20 cellular contexts compared by ENCODE assay signal in genomic region chr2:200763422-200763821, GRCh38.
"Had no signal": no experiment of that assay in that cellular context is flagged by ENCODE, and none has a peak within 500 bp of the region (broad histone marks: within the 10 kb centered on the region; RNA-seq: fewer than 3 reads in every experiment).

No MANE protein-coding gene starts in this region.

- ATAC-seq: activated T-cell treated with anti-CD3 and anti-CD28 coated beads, Interleukin-2, amount 50 U/mL, for 4 hours; left ventricle myocardium superior; right cardiac atrium; stimulated activated effector memory CD8-positive, alpha-beta T cell treated with anti-CD3 and anti-CD28 coated beads, Interleukin-12 subunit alpha, Interleukin-12 subunit beta, amount 100 ng/mL, for 72 hours had no signal

- DNase-seq: activated CD4-positive, alpha-beta T cell treated with anti-CD3 and anti-CD28 coated beads, Interleukin-2, amount 50 U/mL, for 48 hours; activated CD8-positive, alpha-beta memory T cell treated with anti-CD3 and anti-CD28 coated beads, Interleukin-2, amount 50 U/mL, for 48 hours; activated naive CD4-positive, alpha-beta T cell treated with Interleukin-2 at 50 U/mL for 16 hours; activated naive CD8-positive, alpha-beta T cell treated with anti-CD3 and anti-CD28 coated beads for 36 hours; activated T-cell treated with anti-CD3 and anti-CD28 coated beads, Interleukin-2, amount 50 U/mL, for 4 hours; effector CD8-positive, alpha-beta T cell; immature natural killer cell; left ventricle myocardium superior; ovary; right cardiac atrium; stimulated activated CD4-positive, alpha-beta T cell treated with anti-CD3 and anti-CD28 coated beads, Interleukin-12 subunit alpha, Interleukin-12 subunit beta, amount 100 ng/mL, for 4 hours; stimulated activated CD4-positive, alpha-beta T cell treated with anti-CD3 and anti-CD28 coated beads, Interleukin-1b, Interleukin-23, amount 100 ng/mL, for 48 hours; stomach; T-helper 9 cell had no signal

- H3K9me3 ChIP-seq: neutrophil, ovary, prostate gland, stomach, suprapubic skin, tibial nerve had no signal

- H3K36me3 ChIP-seq: neutrophil, ovary, prostate gland, stomach, suprapubic skin, tibial nerve had no signal

- H3K4me2 ChIP-seq: hepatocyte had no signal

- H3K27me3 ChIP-seq: hepatocyte, neutrophil, ovary, stomach, tibial nerve had no signal

- H3K4me3 ChIP-seq: hepatocyte, ovary, prostate gland, stomach, suprapubic skin, tibial nerve had no signal

- H3K4me1 ChIP-seq: prostate gland had no signal

- H2AFZ ChIP-seq: hepatocyte had no signal

- H3K27ac ChIP-seq: hepatocyte, neutrophil, ovary, prostate gland, stomach, suprapubic skin, tibial nerve had no signal
